ENCODE assay signal across 8 cellular contexts in genomic region chr9:36572515-36573418, GRCh38. TPM values are rescaled to one million over a fixed set of nuclear protein-coding genes. Genes with fewer than 3 reads are reported as not detected.
DNase-seq lines count a peak whose midpoint lies in the region; ATAC-seq, FAIRE-seq and TF ChIP-seq lines count a peak whose summit lies in the region.

Gene MELK (plus strand): TSS chr9:36572895. CDS start chr9:36581682, 8,787 bp downstream.

- H3K27ac Mint-ChIP-seq in activated CD4-positive, alpha-beta T cell treated with anti-CD3 and anti-CD28 coated beads for 36 hours, result peak within 1 kb of the TSS; percentile 85
- peak within 1 kb of the TSS; percentile 86 for H3K27ac Mint-ChIP-seq in chondrocyte (ENCODE audit: unreplicated experiment)

- ATAC-seq in A549 (peak; percentile 88 to 93), GM18519 (IDR thresholded peaks at IDR 0.05; ENCODE audit: low FRiP score, unreplicated experiment) (peak; percentile 62), HG03108 (IDR thresholded peaks at IDR 0.05; ENCODE audit: unreplicated experiment) (peak; percentile 61)
- peak; percentile 73 for ATAC-seq in activated CD4-positive, alpha-beta T cell treated with anti-CD3 and anti-CD28 coated beads for 36 hours

- intact Hi-C loops in activated CD4-positive, alpha-beta T cell treated with anti-CD3 and anti-CD28 coated beads for 36 hours (cut with DNase I, micrococcal nuclease), result loop anchor here (1.0 to 5.0 kb wide), 12 partner anchors 85 to 1020 kb away; partner anchors contain the start of genes CLTA (in 1 of the 2), CREB3 (in 1 of the 2), GNE (in 1 of the 2) and RECK (in 1 of the 2)

- peak within 1 kb of the TSS; percentile 96 for H3K4me2 ChIP-seq in A549

- POLR2A ChIA-PET in A549 (lab: Yijun Ruan, JAX), result no interaction called here
- POLR2A ChIA-PET in activated CD4-positive, alpha-beta T cell treated with anti-CD3 and anti-CD28 coated beads for 36 hours (lab: Charles Lee), result interaction anchor here (0.6 to 0.7 kb wide), 2 partner anchors 315 to 1353 kb away, joined by 3 to 4 read pairs; partner anchors contain the start of gene GNE

- peak within 1 kb of the TSS; percentile 63 for H3K4me3 ChIP-seq in A549

- no peak for TF ChIP-seq EP300 in A549 (IDR thresholded peaks at IDR 0.05)

- H3K4me1 Mint-ChIP-seq in activated CD4-positive, alpha-beta T cell treated with anti-CD3 and anti-CD28 coated beads for 36 hours, result peaks cover 27% of the 10 kb centered on the region
- H3K4me1 Mint-ChIP-seq in chondrocyte (ENCODE audit: low read depth), result peaks cover 26% of the 10 kb centered on the region

- H3K27me3 Mint-ChIP-seq in activated CD4-positive, alpha-beta T cell treated with anti-CD3 and anti-CD28 coated beads for 36 hours, result no peaks in the 10 kb centered on the region
- H3K27me3 Mint-ChIP-seq in chondrocyte (ENCODE audit: low read depth), result no peaks in the 10 kb centered on the region

- H3K36me3 Mint-ChIP-seq in activated CD4-positive, alpha-beta T cell treated with anti-CD3 and anti-CD28 coated beads for 36 hours (ENCODE audit: low read depth), result peaks cover 35% of the 10 kb centered on the region
- no peaks in the 10 kb centered on the region for H3K36me3 Mint-ChIP-seq in chondrocyte (ENCODE audit: low read depth)

- peaks cover 26% of the 10 kb centered on the region for H3K4me1 ChIP-seq in A549

- no peak for TF ChIP-seq RAD21 in A549 (conservative IDR thresholded peaks at IDR 0.05 in 1 of 2, IDR thresholded peaks at IDR 0.05 in 1 of 2)

- peak; percentile 95 for TF ChIP-seq POLR2A in A549 (IDR thresholded peaks at IDR 0.05; ENCODE audit: low read length)

- no peaks in the 10 kb centered on the region for H3K9me3 Mint-ChIP-seq in activated CD4-positive, alpha-beta T cell treated with anti-CD3 and anti-CD28 coated beads for 36 hours (ENCODE audit: low read depth)
- no peaks in the 10 kb centered on the region for H3K9me3 Mint-ChIP-seq in chondrocyte (ENCODE audit: low read depth)

- DNase-seq in A549 (ENCODE audit: low read depth in 1 of 2, low spot score in 1 of 2), result peak; percentile 82 to 95
- DNase-seq in NCI-H446 treated with DMSO at 0.1 percent for 48 hours (lab: John Stamatoyannopoulos, UW), result peak; percentile 44
- peak; percentile 89 for DNase-seq in activated CD4-positive, alpha-beta T cell treated with anti-CD3 and anti-CD28 coated beads for 36 hours
- peak; percentile 87 for DNase-seq in chondrocyte (ENCODE audit: low spot score)
- DNase-seq in kidney tubule cell (ENCODE audit: low spot score), result peak; percentile 86
- peak; percentile 66 to 87 for DNase-seq in stimulated activated CD4-positive, alpha-beta T cell treated with anti-CD3 and anti-CD28 coated beads, Interleukin-15, amount 100 ng/mL, for 48 hours (ENCODE audit: low read depth in 2 of 2)

- FAIRE-seq in A549 (lab: Jason Lieb, UNC), result no peak

- no peaks in the 10 kb centered on the region for H3K9me3 ChIP-seq in A549

- TF ChIP-seq CTCF in A549 (IDR thresholded peaks at IDR 0.05) (no peak), chondrocyte (IDR thresholded peaks at IDR 0.05) (no peak)

- 1% methylated on average over 28 of the region's 74 CpGs for WGBS in A549 (ENCODE audit: missing lambda C conversion rate)

- peak within 1 kb of the TSS; percentile 97 for H3K4me3 Mint-ChIP-seq in activated CD4-positive, alpha-beta T cell treated with anti-CD3 and anti-CD28 coated beads for 36 hours
- peak within 1 kb of the TSS; percentile 90 for H3K4me3 Mint-ChIP-seq in chondrocyte (ENCODE audit: unreplicated experiment)

- CTCF ChIA-PET in A549 (lab: Yijun Ruan, JAX), result no interaction called here
- CTCF ChIA-PET in activated CD4-positive, alpha-beta T cell treated with anti-CD3 and anti-CD28 coated beads for 36 hours (lab: Charles Lee), result interaction anchor here (2.0 kb wide), 1 partner anchor 165 kb away, joined by 8 read pairs; no protein-coding TSS in a partner anchor

- peak within 1 kb of the TSS; percentile 88 to 99 for H3K27ac ChIP-seq in A549

TF ChIP-seq in A549, 52 proteins besides CTCF, POLR2A, EP300 and RAD21 (continues in another document):
- no peak for TF ChIP-seq MAZ (IDR thresholded peaks at IDR 0.05; ENCODE audit: borderline replicate concordance, low read depth, low read length)
- no peak for TF ChIP-seq NPAS2 (CRISPR knock-in tag; IDR thresholded peaks at IDR 0.05; ENCODE audit: borderline replicate concordance)
- TF ChIP-seq NFE2L2 (conservative IDR thresholded peaks at IDR 0.05; ENCODE audit: low read length), result no peak
- no peak for TF ChIP-seq HOXB5 (CRISPR knock-in tag; IDR thresholded peaks at IDR 0.05)
- TF ChIP-seq MAX (IDR thresholded peaks at IDR 0.05), result no peak; the same call in 1 of the 2 replicates
- TF ChIP-seq CBX2 (IDR thresholded peaks at IDR 0.05; ENCODE audit: borderline replicate concordance, low read depth), result no peak
- no peak for TF ChIP-seq CHD2 (IDR thresholded peaks at IDR 0.05; ENCODE audit: low read length, partially characterized antibody)
- TF ChIP-seq SMC3 (IDR thresholded peaks at IDR 0.05), result no peak
- TF ChIP-seq REST (IDR thresholded peaks at IDR 0.05), result no peak
- TF ChIP-seq ATOH8 (CRISPR knock-in tag; IDR thresholded peaks at IDR 0.05; ENCODE audit: low read depth), result no peak
- peak; percentile 84 for TF ChIP-seq KDM5A (IDR thresholded peaks at IDR 0.05)
- TF ChIP-seq HEYL (CRISPR knock-in tag; IDR thresholded peaks at IDR 0.05), result no peak
- no peak for TF ChIP-seq EHF (CRISPR knock-in tag; IDR thresholded peaks at IDR 0.05)
- TF ChIP-seq HES2 (IDR thresholded peaks at IDR 0.05), result no peak
- TF ChIP-seq ZC3H11A (IDR thresholded peaks at IDR 0.05), result no peak
- TF ChIP-seq NR3C1 (IDR thresholded peaks at IDR 0.05), result no peak
- TF ChIP-seq FOXS1 (CRISPR knock-in tag; IDR thresholded peaks at IDR 0.05), result no peak
- peak; percentile 30; the same call in 1 of the 2 replicates for TF ChIP-seq USF2 (IDR thresholded peaks at IDR 0.05)

RNA-seq across cellular contexts. Expression of gene MELK, which starts in this region (rescaled TPM):
- polyA plus RNA-seq in A549 (2011; rRNA removed) (57.4 and 92.4 TPM in 2 replicates), A549 (2017; fragmentation: RNase III; extraction: RNeasy Plus Mini Kit Qiagen cat#74134 plus additional on column Dnase treatment) (68.6 to 75.3 TPM (median 72.7 TPM) in 3 replicates)
- polyA plus RNA-seq in A549 (2012; cell fraction: cytosol; rRNA removed), result 31.7 and 31.9 TPM in 2 replicates
- 18.4 and 29.0 TPM in 2 replicates for polyA plus RNA-seq in A549 (2012; cell fraction: nucleus; rRNA removed)
- 14.9 and 20.5 TPM in 2 replicates for polyA minus RNA-seq in A549 (2011; rRNA and poly(A)+ RNA removed)
- total RNA-seq in activated CD4-positive, alpha-beta T cell treated with anti-CD3 and anti-CD28 coated beads for 36 hours, result 10 to 100 TPM; 63.9 to 66.1 TPM
- total RNA-seq in chondrocyte, result 9.5 to 12.6 TPM (median 10.4 TPM) in 3 replicates

Comparison
In these comparisons a context has a peak if more than half of its experiments do, and no peak if none do; other contexts are left out.
1. Peak in every context shown above with its lines: DNase-seq, ATAC-seq, H3K4me3 ChIP-seq and H3K27ac ChIP-seq.